26 cellular contexts compared by ENCODE assay signal in the genomic region with DNA sequence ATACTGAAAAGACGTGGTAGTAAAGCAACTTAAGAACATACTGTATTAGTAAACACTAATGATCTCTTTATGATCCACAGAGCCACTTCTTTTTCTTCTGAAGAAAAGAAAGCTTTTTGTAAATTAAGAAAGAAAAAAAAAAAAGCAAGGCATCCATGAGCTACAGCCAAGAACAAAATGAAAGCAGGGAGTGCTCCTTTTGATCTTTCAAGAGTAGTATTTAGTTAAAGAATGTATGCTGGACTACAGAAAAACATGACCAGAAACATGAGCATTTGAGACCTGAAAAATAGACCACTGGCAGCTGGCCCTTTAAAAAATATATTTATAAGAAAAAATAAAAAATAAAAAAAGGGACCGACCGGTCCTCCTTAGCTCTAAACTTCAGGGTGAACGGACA.
DNase-seq lines count a peak whose midpoint lies in the region; ATAC-seq, FAIRE-seq and TF ChIP-seq lines count a peak whose summit lies in the region.
"Had no signal": no experiment of that assay in that cellular context is flagged by ENCODE, and none has a peak within 500 bp of the region (broad histone marks: within the 10 kb centered on the region; RNA-seq: fewer than 3 reads in every experiment).

No MANE protein-coding gene starts in this region.

- BruUV-seq in A673 (replicated peaks; lab: Mats Ljungman, UMichigan) = no TSS peak

- no peak for TF ChIP-seq CTCF in dorsolateral prefrontal cortex (IDR thresholded peaks at IDR 0.05 in 54 of 56, conservative IDR thresholded peaks at IDR 0.05 in 2 of 56; ENCODE audit: low read depth in 1 of 56, partially characterized antibody in 56 of 56)
- no peak for TF ChIP-seq CTCF in A673 (conservative IDR thresholded peaks at IDR 0.05; ENCODE audit: low read depth, low read length)
- TF ChIP-seq CTCF in ascending aorta (IDR thresholded peaks at IDR 0.05) = no peak

- H3K27me3 ChIP-seq in MG63 (no peaks in the 10 kb centered on the region), dorsolateral prefrontal cortex (peaks cover 0 to 4% (median 0%) of the 10 kb centered on the region in 45 donors), A673 (replicated peaks; ENCODE audit: insufficient read depth, low read depth, low read length, poor library complexity) (no peaks in the 10 kb centered on the region), ascending aorta (no peaks in the 10 kb centered on the region)
- H3K27me3 ChIP-seq: BE2C had no signal

- DNase-seq in MG63 = no peak
- DNase-seq in dorsolateral prefrontal cortex = no peak
- DNase-seq in left kidney (ENCODE audit: low read depth, low spot score) = peak; percentile 38
- no peak for DNase-seq in NCI-H2227 (lab: John Stamatoyannopoulos, UW; ENCODE audit: unreplicated experiment)
- no peak for DNase-seq in A673 (ENCODE audit: low spot score)
- no peak for DNase-seq in ascending aorta (ENCODE audit: low spot score in 2 of 2)
- DNase-seq: ACHN; activated CD4-positive, alpha-beta memory T cell treated with anti-CD3 and anti-CD28 coated beads for 36 hours; activated CD8-positive, alpha-beta memory T cell treated with anti-CD3 and anti-CD28 coated beads, Interleukin-2, amount 50 U/mL, for 4 hours; activated naive CD4-positive, alpha-beta T cell treated with anti-CD3 and anti-CD28 coated beads, Interleukin-2, amount 10 ng/mL, durations not matched to agents 7 days and 5 days; amniotic stem cell; BE2C; caudate nucleus; H9; head of caudate nucleus; left cardiac atrium; naive B cell; NCI-H1105 treated with DMSO at 0.1 percent for 48 hours; NCI-H2029; nucleus accumbens; stimulated activated naive CD8-positive, alpha-beta T cell treated with anti-CD3 and anti-CD28 coated beads, Interleukin-15, Interleukin-2, amounts not matched to agents 100 U/mL and 50 U/mL, for 24 hours; T-helper 1 cell had no signal

- H3K27ac ChIP-seq in dorsolateral prefrontal cortex = peak overlapping the region in 32 of 59 donors; percentile 6 to 76 (median 46)
- no peak overlapping the region for H3K27ac ChIP-seq in A673 (ENCODE audit: low read depth, low read length, poor library complexity, severe bottlenecking)
- no peak overlapping the region for H3K27ac ChIP-seq in ascending aorta

- ATAC-seq in HG03457 (IDR thresholded peaks at IDR 0.05; ENCODE audit: unreplicated experiment) = no peak
- ATAC-seq: left cardiac atrium; stimulated activated naive CD8-positive, alpha-beta T cell treated with anti-CD3 and anti-CD28 coated beads, Interleukin-15, Interleukin-2, amounts not matched to agents 100 U/mL and 50 U/mL, for 24 hours had no signal

- H3K9me3 ChIP-seq in MG63 (no peaks in the 10 kb centered on the region), A673 (ENCODE audit: low read depth, low read length, poor library complexity, severe bottlenecking) (no peaks in the 10 kb centered on the region), ascending aorta (no peaks in the 10 kb centered on the region)
- H3K9me3 ChIP-seq: BE2C had no signal

- FAIRE-seq in A204.1 (lab: Jason Lieb, UNC) = peak; percentile 96
- FAIRE-seq: GM19239, RCC 7860 had no signal

- H3K4me3 ChIP-seq in MG63 (peak overlapping the region; percentile 15; the same call in 1 of the 2 replicates), dorsolateral prefrontal cortex (peak overlapping the region in 6 of 59 donors; percentile 2 to 19 (median 8)), A673 (ENCODE audit: low read depth, low read length, poor library complexity, severe bottlenecking) (no peak overlapping the region), ascending aorta (no peak overlapping the region)

- POLR2A ChIA-PET in A673 (lab: Charles Lee; ENCODE audit: low non-redundant PET) = no interaction called here

- CTCF ChIA-PET in A673 (lab: Charles Lee) = no interaction called here

- intact Hi-C loops in dorsolateral prefrontal cortex (cut with DNase I) = no loop called here
- intact Hi-C loops in A673 (cut with micrococcal nuclease; ENCODE audit: unreplicated experiment) = loop anchor here (10.0 kb wide), 1 partner anchor 426 kb away; a partner anchor contains a TSS
- intact Hi-C loops in ascending aorta (cut with DNase I) = no loop called here

- H3K36me3 ChIP-seq in MG63 (no peaks in the 10 kb centered on the region), A673 (ENCODE audit: insufficient read depth, low read length, poor library complexity, severe bottlenecking) (no peaks in the 10 kb centered on the region), ascending aorta (no peaks in the 10 kb centered on the region)
- H3K36me3 ChIP-seq: BE2C had no signal

- H3K4me1 ChIP-seq in A673 (ENCODE audit: insufficient read depth, low read length, poor library complexity, severe bottlenecking) = peaks cover 54% of the 10 kb centered on the region
- peaks cover 0 to 21% of the 10 kb centered on the region in 2 donors for H3K4me1 ChIP-seq in ascending aorta
- H3K4me1 ChIP-seq: BE2C had no signal

Comparison
In these comparisons a context has a peak if more than half of its experiments do, and no peak if none do; other contexts are left out.
1. H3K27ac ChIP-seq: peak in dorsolateral prefrontal cortex (32 of 59); none in A673 (single experiment) and ascending aorta (0 of 2).